Comparison of ENCODE assay signal across 8 cellular contexts in the genomic region with DNA sequence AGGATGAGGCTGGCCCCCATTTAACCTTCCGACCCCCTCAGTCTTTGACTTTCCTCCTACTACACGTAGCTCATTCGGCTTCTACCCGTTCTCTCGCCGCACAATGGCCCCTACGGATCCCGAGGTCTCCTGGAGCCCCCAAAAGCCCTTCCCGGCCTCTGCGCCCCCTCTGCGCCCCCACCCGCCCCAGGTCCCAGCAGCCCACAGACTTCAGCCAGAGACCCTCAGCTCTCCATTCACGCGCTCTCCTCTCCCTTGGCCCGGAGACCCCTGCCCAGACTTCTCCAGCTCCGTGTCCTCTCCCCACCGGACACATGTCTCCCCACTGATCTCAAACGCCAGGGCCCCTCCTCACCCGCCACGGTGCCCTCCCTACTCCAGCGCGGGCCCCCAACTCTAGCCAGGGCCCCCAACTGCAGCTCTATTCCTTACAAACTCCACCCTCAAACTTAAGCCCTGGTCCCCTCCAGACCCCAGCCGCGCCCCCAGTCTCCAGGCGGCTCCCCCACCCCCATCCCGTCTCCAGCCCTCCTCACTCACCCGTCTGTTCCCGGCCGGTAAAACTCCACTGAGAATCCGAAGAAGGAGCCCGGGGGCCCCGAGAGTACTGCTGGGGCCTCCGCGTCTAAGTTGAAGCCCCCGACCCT. TPM values are rescaled to one million over a fixed set of nuclear protein-coding genes. Genes with fewer than 3 reads are reported as not detected.
A peak's percentile ranks its signal among the peaks of the same experiment; 100 is the strongest.
DNase-seq lines count a peak whose midpoint lies in the region; ATAC-seq and TF ChIP-seq lines count a peak whose summit lies in the region.

No MANE protein-coding gene starts in this region.

- peak overlapping the region; percentile 98 for H3K4me3 Mint-ChIP-seq in HFFc6
- peak overlapping the region; percentile 84 to 92 for H3K4me3 Mint-ChIP-seq in stimulated activated naive B cell treated with anti-CD40 and anti-IgM and Interleukin-4, amounts not matched to agents 10 μg/mL and 1 μg/mL and 100 μg/mL, for 72 hours

- no peak for TF ChIP-seq CTCF in HFFc6 (IDR thresholded peaks at IDR 0.05)

- H3K36me3 Mint-ChIP-seq in HFFc6 (ENCODE audit: low read depth): peaks cover 12% of the 10 kb centered on the region
- H3K36me3 Mint-ChIP-seq in stimulated activated naive B cell treated with anti-CD40 and anti-IgM and Interleukin-4, amounts not matched to agents 10 μg/mL and 1 μg/mL and 100 μg/mL, for 72 hours: no peaks in the 10 kb centered on the region

- H3K9me3 Mint-ChIP-seq in HFFc6: no peaks in the 10 kb centered on the region
- no peaks in the 10 kb centered on the region for H3K9me3 Mint-ChIP-seq in stimulated activated naive B cell treated with anti-CD40 and anti-IgM and Interleukin-4, amounts not matched to agents 10 μg/mL and 1 μg/mL and 100 μg/mL, for 72 hours

- H3K4me1 ChIP-seq in adipocyte (ENCODE audit: control insufficient read depth, insufficient read depth, low read length): peaks cover 69% of the 10 kb centered on the region

- H3K4me1 Mint-ChIP-seq in HFFc6 (ENCODE audit: low read depth): peaks cover 83% of the 10 kb centered on the region
- H3K4me1 Mint-ChIP-seq in stimulated activated naive B cell treated with anti-CD40 and anti-IgM and Interleukin-4, amounts not matched to agents 10 μg/mL and 1 μg/mL and 100 μg/mL, for 72 hours: peaks cover 44 to 64% of the 10 kb centered on the region in 2 donors

- DNase-seq in HFFc6: no peak
- peak; percentile 47 for DNase-seq in adipocyte (ENCODE audit: low read depth)
- peak; percentile 73 for DNase-seq in iPS-NIHi11 (ENCODE audit: low spot score)
- no peak for DNase-seq in stimulated activated naive B cell treated with anti-CD40 and anti-IgM and Interleukin-4, amounts not matched to agents 10 μg/mL and 1 μg/mL and 100 μg/mL, for 72 hours
- no peak for DNase-seq in HCEC 1CT
- no peak for DNase-seq in NCI-H1048 (lab: John Stamatoyannopoulos, UW)

- peak overlapping the region; percentile 89 for H3K9ac ChIP-seq in adipocyte (ENCODE audit: low read length)

- H3K4me3 ChIP-seq in adipocyte (ENCODE audit: low read length): peak overlapping the region; percentile 94

- no peaks in the 10 kb centered on the region for H3K27me3 ChIP-seq in adipocyte (replicated peaks; ENCODE audit: control insufficient read depth, insufficient read depth, low read length)

- H3K9me3 ChIP-seq in adipocyte (ENCODE audit: control insufficient read depth, low read length): no peaks in the 10 kb centered on the region

- no peaks in the 10 kb centered on the region for H3K36me3 ChIP-seq in adipocyte (ENCODE audit: control insufficient read depth, insufficient read depth, low read length, severe bottlenecking)

- ATAC-seq in stimulated activated naive B cell treated with anti-CD40 and anti-IgM and Interleukin-4, amounts not matched to agents 10 μg/mL and 1 μg/mL and 100 μg/mL, for 72 hours (replicated peaks): peak; percentile 7 to 19
- no peak for ATAC-seq in GM18505 (IDR thresholded peaks at IDR 0.05; ENCODE audit: unreplicated experiment)
- ATAC-seq in HG02981 (IDR thresholded peaks at IDR 0.05; ENCODE audit: unreplicated experiment): no peak

- TF ChIP-seq POLR2A in GM18505 (IDR thresholded peaks at IDR 0.05; ENCODE audit: borderline replicate concordance, extremely low read depth, insufficient read depth, insufficient read length): no peak

- H3K27ac Mint-ChIP-seq in HFFc6: peak overlapping the region; percentile 90
- H3K27ac Mint-ChIP-seq in stimulated activated naive B cell treated with anti-CD40 and anti-IgM and Interleukin-4, amounts not matched to agents 10 μg/mL and 1 μg/mL and 100 μg/mL, for 72 hours: peak overlapping the region; percentile 84

- peaks cover 2% of the 10 kb centered on the region for H3K27me3 Mint-ChIP-seq in HFFc6 (ENCODE audit: insufficient read depth)
- H3K27me3 Mint-ChIP-seq in stimulated activated naive B cell treated with anti-CD40 and anti-IgM and Interleukin-4, amounts not matched to agents 10 μg/mL and 1 μg/mL and 100 μg/mL, for 72 hours: peaks cover 11 to 23% of the 10 kb centered on the region in 2 donors

RNA-seq across cellular contexts. Expression of a gene that starts 0.5 kb away (rescaled TPM):
- 100 to 1,000 TPM; 261 to 355 (median 329) TPM for total RNA-seq in HFFc6 (2021; fragmentation: NEBNext Ultra II Directional; extraction: Animal tissue kit (Norgen Biotek cat#: 25700))

RNA-seq across cellular contexts. Expression of a gene that starts 34.0 kb away (rescaled TPM):
- total RNA-seq in HFFc6 (2021; fragmentation: NEBNext Ultra II Directional; extraction: Animal tissue kit (Norgen Biotek cat#: 25700)): 1 to 10 TPM; 4.0 to 7.4 (median 6.1) TPM

RNA-seq across cellular contexts. Expression of a gene that starts 54.3 kb away (rescaled TPM):
- not detected for total RNA-seq in HFFc6 (2021; fragmentation: NEBNext Ultra II Directional; extraction: Animal tissue kit (Norgen Biotek cat#: 25700))

RNA-seq across cellular contexts. Expression of a gene that starts 54.8 kb away (rescaled TPM):
- not detected for total RNA-seq in HFFc6 (2021; fragmentation: NEBNext Ultra II Directional; extraction: Animal tissue kit (Norgen Biotek cat#: 25700))

Comparison
In these comparisons a context has a peak if more than half of its experiments do, and no peak if none do; other contexts are left out.
1. DNase-seq: peak in adipocyte (single experiment) and iPS-NIHi11 (single experiment); none in HFFc6 (single experiment), stimulated activated naive B cell treated with anti-CD40 and anti-IgM and Interleukin-4, amounts not matched to agents 10 μg/mL and 1 μg/mL and 100 μg/mL, for 72 hours (single experiment), HCEC 1CT (single experiment) and NCI-H1048 (single experiment).
2. ATAC-seq: peak in stimulated activated naive B cell treated with anti-CD40 and anti-IgM and Interleukin-4, amounts not matched to agents 10 μg/mL and 1 μg/mL and 100 μg/mL, for 72 hours (2 of 2); none in GM18505 (single experiment) and HG02981 (single experiment).